In genomic region chr14:20661197-20661596, GRCh38 we compare ENCODE assay signal across 34 cellular contexts. TPM values are rescaled to one million over a fixed set of nuclear protein-coding genes. Genes with fewer than 3 reads are reported as not detected.
"Had no signal": no experiment of that assay in that cellular context is flagged by ENCODE, and none has a peak within 500 bp of the region (broad histone marks: within the 10 kb centered on the region; RNA-seq: fewer than 3 reads in every experiment).

No MANE protein-coding gene starts in this region.

- H3K36me3 Mint-ChIP-seq: activated naive CD4-positive, alpha-beta T cell treated with anti-CD3 and anti-CD28 coated beads, Interleukin-2, amount 10 ng/mL, durations not matched to agents 7 days and 5 days; activated naive CD4-positive, alpha-beta T cell treated with anti-CD3 and anti-CD28 coated beads, Interleukin-2, amount 50 U/mL, for 72 hours; activated naive CD8-positive, alpha-beta T cell treated with anti-CD3 and anti-CD28 coated beads, Interleukin-2, amount 10 ng/mL, durations not matched to agents 7 days and 5 days had no signal

- ATAC-seq: activated CD4-positive, alpha-beta T cell treated with anti-CD3 and anti-CD28 coated beads for 36 hours; activated naive CD4-positive, alpha-beta T cell treated with anti-CD3 and anti-CD28 coated beads, Interleukin-2, amount 50 U/mL, for 72 hours; activated T-cell treated with anti-CD3 and anti-CD28 coated beads, Interleukin-2, amount 50 U/mL, for 72 hours; effector memory CD8-positive, alpha-beta T cell; heart left ventricle had no signal

- DNase-seq: activated CD4-positive, alpha-beta memory T cell treated with anti-CD3 and anti-CD28 coated beads, Interleukin-2, amount 10 ng/mL, durations not matched to agents 7 days and 5 days; activated CD4-positive, alpha-beta T cell treated with anti-CD3 and anti-CD28 coated beads for 36 hours; activated CD4-positive, alpha-beta T cell treated with anti-CD3 and anti-CD28 coated beads, Interleukin-2, amount 10 ng/mL, durations not matched to agents 7 days and 5 days; activated CD4-positive, alpha-beta T cell treated with anti-CD3 and anti-CD28 coated beads, Interleukin-2, amount 50 U/mL, for 4 hours; activated CD4-positive, CD25-positive, alpha-beta regulatory T cell; activated CD4-positive, CD25-positive, alpha-beta regulatory T cell treated with anti-CD3 and anti-CD28 coated beads, Interleukin-2, amount 50 U/mL, for 72 hours; activated CD8-positive, alpha-beta memory T cell treated with anti-CD3 and anti-CD28 coated beads, Interleukin-2, amount 50 U/mL, for 48 hours; activated gamma-delta T cell; activated naive CD4-positive, alpha-beta T cell; activated naive CD4-positive, alpha-beta T cell treated with anti-CD3 and anti-CD28 coated beads, Interleukin-2, amount 10 ng/mL, durations not matched to agents 7 days and 5 days; activated naive CD8-positive, alpha-beta T cell treated with anti-CD3 and anti-CD28 coated beads, Interleukin-2, amount 10 ng/mL, durations not matched to agents 7 days and 5 days; activated T-cell treated with anti-CD3 and anti-CD28 coated beads for 4 hours; activated T-cell treated with anti-CD3 and anti-CD28 coated beads, Interleukin-2, amount 50 U/mL, for 24 hours; activated T-cell treated with anti-CD3 and anti-CD28 coated beads, Interleukin-2, amount 50 U/mL, for 72 hours; brain microvascular endothelial cell; cortex of kidney; dermis blood vessel endothelial cell; effector CD4-positive, alpha-beta T cell; effector memory CD8-positive, alpha-beta T cell; erythroblast; esophagus squamous epithelium; glutamatergic neuron; heart left ventricle; T-helper 2 cell had no signal

- H3K4me3 ChIP-seq: ascending aorta, esophagus squamous epithelium, heart left ventricle had no signal

- H3K27ac ChIP-seq: ascending aorta, brain microvascular endothelial cell, esophagus squamous epithelium, heart left ventricle had no signal

- H3K36me3 ChIP-seq: ascending aorta, brain microvascular endothelial cell, esophagus squamous epithelium, heart left ventricle had no signal

- H3K9me3 Mint-ChIP-seq: activated CD4-positive, alpha-beta memory T cell treated with anti-CD3 and anti-CD28 coated beads, Interleukin-2, amount 10 ng/mL, durations not matched to agents 7 days and 5 days; activated CD4-positive, alpha-beta T cell treated with anti-CD3 and anti-CD28 coated beads, Interleukin-2, amount 10 ng/mL, durations not matched to agents 7 days and 5 days; activated naive CD4-positive, alpha-beta T cell treated with anti-CD3 and anti-CD28 coated beads, Interleukin-2, amount 10 ng/mL, durations not matched to agents 7 days and 5 days; activated naive CD4-positive, alpha-beta T cell treated with anti-CD3 and anti-CD28 coated beads, Interleukin-2, amount 50 U/mL, for 72 hours; activated naive CD8-positive, alpha-beta T cell treated with anti-CD3 and anti-CD28 coated beads, Interleukin-2, amount 10 ng/mL, durations not matched to agents 7 days and 5 days; activated T-cell treated with anti-CD3 and anti-CD28 coated beads, Interleukin-2, amount 50 U/mL, for 24 hours; activated T-cell treated with anti-CD3 and anti-CD28 coated beads, Interleukin-2, amount 50 U/mL, for 72 hours; central memory CD8-positive, alpha-beta T cell; effector memory CD8-positive, alpha-beta T cell had no signal

- FAIRE-seq: bronchial epithelial cell, frontal cortex had no signal

- H3K9me3 ChIP-seq: ascending aorta, esophagus squamous epithelium, heart left ventricle had no signal

- H3K27ac Mint-ChIP-seq: activated CD4-positive, alpha-beta memory T cell treated with anti-CD3 and anti-CD28 coated beads, Interleukin-2, amount 10 ng/mL, durations not matched to agents 7 days and 5 days; activated CD4-positive, alpha-beta T cell treated with anti-CD3 and anti-CD28 coated beads for 36 hours; activated CD4-positive, alpha-beta T cell treated with anti-CD3 and anti-CD28 coated beads, Interleukin-2, amount 10 ng/mL, durations not matched to agents 7 days and 5 days; activated naive CD4-positive, alpha-beta T cell treated with anti-CD3 and anti-CD28 coated beads, Interleukin-2, amount 10 ng/mL, durations not matched to agents 7 days and 5 days; activated naive CD4-positive, alpha-beta T cell treated with anti-CD3 and anti-CD28 coated beads, Interleukin-2, amount 50 U/mL, for 72 hours; activated naive CD8-positive, alpha-beta T cell treated with anti-CD3 and anti-CD28 coated beads, Interleukin-2, amount 10 ng/mL, durations not matched to agents 7 days and 5 days; activated T-cell treated with anti-CD3 and anti-CD28 coated beads, Interleukin-2, amount 50 U/mL, for 24 hours; activated T-cell treated with anti-CD3 and anti-CD28 coated beads, Interleukin-2, amount 50 U/mL, for 72 hours; effector memory CD8-positive, alpha-beta T cell had no signal

- H3K4me3 Mint-ChIP-seq: activated CD4-positive, alpha-beta memory T cell treated with anti-CD3 and anti-CD28 coated beads, Interleukin-2, amount 10 ng/mL, durations not matched to agents 7 days and 5 days; activated CD4-positive, alpha-beta T cell treated with anti-CD3 and anti-CD28 coated beads for 36 hours; activated CD4-positive, alpha-beta T cell treated with anti-CD3 and anti-CD28 coated beads, Interleukin-2, amount 10 ng/mL, durations not matched to agents 7 days and 5 days; activated naive CD4-positive, alpha-beta T cell treated with anti-CD3 and anti-CD28 coated beads, Interleukin-2, amount 10 ng/mL, durations not matched to agents 7 days and 5 days; activated naive CD8-positive, alpha-beta T cell treated with anti-CD3 and anti-CD28 coated beads, Interleukin-2, amount 10 ng/mL, durations not matched to agents 7 days and 5 days; activated T-cell treated with anti-CD3 and anti-CD28 coated beads, Interleukin-2, amount 50 U/mL, for 24 hours; activated T-cell treated with anti-CD3 and anti-CD28 coated beads, Interleukin-2, amount 50 U/mL, for 72 hours; central memory CD8-positive, alpha-beta T cell; effector memory CD8-positive, alpha-beta T cell had no signal

RNA-seq across cellular contexts. Expression of gene OR6S1, which starts 19.7 kb away (rescaled TPM):
- total RNA-seq: activated CD4-positive, alpha-beta memory T cell treated with anti-CD3 and anti-CD28 coated beads, Interleukin-2, amount 10 ng/mL, durations not matched to agents 7 days and 5 days; activated CD4-positive, alpha-beta T cell treated with anti-CD3 and anti-CD28 coated beads for 36 hours; activated CD4-positive, alpha-beta T cell treated with anti-CD3 and anti-CD28 coated beads, Interleukin-2, amount 10 ng/mL, durations not matched to agents 7 days and 5 days; activated naive CD4-positive, alpha-beta T cell treated with anti-CD3 and anti-CD28 coated beads, Interleukin-2, amount 50 U/mL, for 72 hours; activated naive CD8-positive, alpha-beta T cell treated with anti-CD3 and anti-CD28 coated beads, Interleukin-2, amount 10 ng/mL, durations not matched to agents 7 days and 5 days; activated T-cell treated with anti-CD3 and anti-CD28 coated beads, Interleukin-2, amount 50 U/mL, for 72 hours; ascending aorta; bronchial epithelial cell; cardiac septum; cerebellum; dermis blood vessel endothelial cell; esophagus squamous epithelium; fibroblast of lung; fibroblast of villous mesenchyme; frontal cortex; heart left ventricle; T-helper 1 cell treated with Interleukin-12 subunit alpha and Interleukin-12 subunit beta and Interleukin-4 antibody, amounts not matched to agents 30 ng/mL and 1 ng/mL, for 36 hours had no signal
- polyA plus RNA-seq: fibroblast of lung, heart left ventricle had no signal
